Comparison of ENCODE assay signal across 1 cellular context in the genomic region with DNA sequence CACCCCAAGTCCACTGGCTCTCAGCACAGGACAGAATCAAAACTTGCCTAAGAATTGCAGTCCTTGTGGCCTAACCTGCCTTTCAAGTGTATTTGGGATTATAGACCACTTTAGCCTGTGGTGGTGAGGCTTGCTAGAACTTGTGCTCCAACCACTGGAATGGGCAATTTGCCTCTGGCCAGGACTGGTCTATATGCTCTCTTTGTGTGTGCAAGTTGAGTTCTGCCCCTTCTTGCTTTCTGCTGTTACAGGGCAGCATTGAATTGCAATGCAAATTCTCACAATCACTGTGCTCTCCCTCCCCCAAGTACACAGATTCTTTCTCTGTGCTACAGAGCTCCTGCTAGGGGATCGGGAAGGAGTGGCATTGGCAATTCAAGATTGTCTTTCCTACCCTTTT.
TF ChIP-seq lines count a peak whose summit lies in the region.

No MANE protein-coding gene starts in this region.

TF ChIP-seq in IMR-90, 13 proteins besides CTCF, POLR2A, EP300 and RAD21 (continued from another document):
- no peak for TF ChIP-seq RFX5 (IDR thresholded peaks at IDR 0.05; ENCODE audit: low read depth, low read length)
- TF ChIP-seq MXI1 (IDR thresholded peaks at IDR 0.05; ENCODE audit: borderline replicate concordance, low read depth, low read length): no peak
- TF ChIP-seq, protein P1, sequence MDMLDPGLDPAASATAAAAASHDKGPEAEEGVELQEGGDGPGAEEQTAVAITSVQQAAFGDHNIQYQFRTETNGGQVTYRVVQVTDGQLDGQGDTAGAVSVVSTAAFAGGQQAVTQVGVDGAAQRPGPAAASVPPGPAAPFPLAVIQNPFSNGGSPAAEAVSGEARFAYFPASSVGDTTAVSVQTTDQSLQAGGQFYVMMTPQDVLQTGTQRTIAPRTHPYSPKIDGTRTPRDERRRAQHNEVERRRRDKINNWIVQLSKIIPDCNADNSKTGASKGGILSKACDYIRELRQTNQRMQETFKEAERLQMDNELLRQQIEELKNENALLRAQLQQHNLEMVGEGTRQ (IDR thresholded peaks at IDR 0.05; ENCODE audit: low read depth, low read length): no peak
- no peak for TF ChIP-seq MAZ (IDR thresholded peaks at IDR 0.05; ENCODE audit: borderline replicate concordance, low read depth, low read length)
- no peak for TF ChIP-seq BHLHE40 (IDR thresholded peaks at IDR 0.05; ENCODE audit: low read depth, low read length)
- TF ChIP-seq MAFK (IDR thresholded peaks at IDR 0.05; ENCODE audit: low read depth, low read length): no peak
